In the genomic region with DNA sequence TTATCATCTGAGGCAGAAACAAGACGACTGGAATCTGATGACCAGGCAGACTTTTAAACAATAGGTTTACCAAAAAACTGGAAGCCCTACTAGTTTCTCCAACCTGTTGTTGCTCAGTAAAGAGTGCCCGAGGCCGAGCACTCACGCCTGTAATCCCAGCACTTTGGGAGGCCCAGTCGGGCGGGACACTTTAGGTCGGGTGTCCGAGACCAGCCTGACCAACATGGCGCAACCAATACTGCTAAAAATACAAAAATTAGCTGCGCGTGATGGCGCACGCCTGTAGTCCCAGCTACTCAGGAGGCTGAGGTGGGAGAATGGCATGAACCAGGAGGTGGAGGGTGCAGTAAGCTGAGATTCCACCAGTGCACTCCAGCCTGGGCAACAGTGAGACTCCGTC, we compare ENCODE assay signal across 8 cellular contexts. TPM values are rescaled to one million over a fixed set of nuclear protein-coding genes. Genes with fewer than 3 reads are reported as not detected.
DNase-seq lines count a peak whose midpoint lies in the region; ATAC-seq, FAIRE-seq and TF ChIP-seq lines count a peak whose summit lies in the region.

No MANE protein-coding gene starts in this region.

- ATAC-seq in activated CD8-positive, alpha-beta memory T cell treated with anti-CD3 and anti-CD28 coated beads, Interleukin-2, amount 10 ng/mL, durations not matched to agents 7 days and 5 days = no peak
- no peak for ATAC-seq in activated naive CD8-positive, alpha-beta T cell treated with anti-CD3 and anti-CD28 coated beads, Interleukin-2, amount 50 U/mL, for 24 hours

- H3K4me1 ChIP-seq in thyroid gland = peaks cover 11 to 21% of the 10 kb centered on the region in 2 donors

- CTCF ChIA-PET in activated CD8-positive, alpha-beta memory T cell treated with anti-CD3 and anti-CD28 coated beads, Interleukin-2, amount 10 ng/mL, durations not matched to agents 7 days and 5 days (lab: Charles Lee) = interaction anchor here (1.0 to 3.6 kb wide), 6 partner anchors 17 to 263 kb away, joined by 3 to 26 read pairs (median 11); a partner anchor contains a TSS

- no peak for DNase-seq in activated CD8-positive, alpha-beta memory T cell treated with anti-CD3 and anti-CD28 coated beads, Interleukin-2, amount 10 ng/mL, durations not matched to agents 7 days and 5 days
- no peak for DNase-seq in activated CD8-positive, alpha-beta memory T cell treated with anti-CD3 and anti-CD28 coated beads for 24 hours
- DNase-seq in activated naive CD8-positive, alpha-beta T cell treated with anti-CD3 and anti-CD28 coated beads, Interleukin-2, amount 50 U/mL, for 24 hours = no peak
- DNase-seq in kidney epithelial cell (ENCODE audit: low read depth) = no peak
- DNase-seq in thyroid gland = peak; percentile 24 to 45
- DNase-seq in NCI-H345 (lab: John Stamatoyannopoulos, UW) = no peak
- no peak for DNase-seq in AML-193 (lab: John Stamatoyannopoulos, UW)
- no peak for DNase-seq in HTR-8/SVneo (ENCODE audit: insufficient read length, low spot score)

- H3K27me3 Mint-ChIP-seq in activated CD8-positive, alpha-beta memory T cell treated with anti-CD3 and anti-CD28 coated beads, Interleukin-2, amount 10 ng/mL, durations not matched to agents 7 days and 5 days = no peaks in the 10 kb centered on the region
- H3K27me3 Mint-ChIP-seq in activated naive CD8-positive, alpha-beta T cell treated with anti-CD3 and anti-CD28 coated beads, Interleukin-2, amount 50 U/mL, for 24 hours = peaks cover 2% of the 10 kb centered on the region

- no peaks in the 10 kb centered on the region for H3K9me3 Mint-ChIP-seq in activated CD8-positive, alpha-beta memory T cell treated with anti-CD3 and anti-CD28 coated beads, Interleukin-2, amount 10 ng/mL, durations not matched to agents 7 days and 5 days (ENCODE audit: low read depth)
- no peaks in the 10 kb centered on the region for H3K9me3 Mint-ChIP-seq in activated naive CD8-positive, alpha-beta T cell treated with anti-CD3 and anti-CD28 coated beads, Interleukin-2, amount 50 U/mL, for 24 hours

- peaks cover 47% of the 10 kb centered on the region for H3K4me1 Mint-ChIP-seq in activated CD8-positive, alpha-beta memory T cell treated with anti-CD3 and anti-CD28 coated beads, Interleukin-2, amount 10 ng/mL, durations not matched to agents 7 days and 5 days
- H3K4me1 Mint-ChIP-seq in activated naive CD8-positive, alpha-beta T cell treated with anti-CD3 and anti-CD28 coated beads, Interleukin-2, amount 50 U/mL, for 24 hours = peaks cover 58% of the 10 kb centered on the region

- H3K4me3 Mint-ChIP-seq in activated CD8-positive, alpha-beta memory T cell treated with anti-CD3 and anti-CD28 coated beads, Interleukin-2, amount 10 ng/mL, durations not matched to agents 7 days and 5 days = peak overlapping the region; percentile 95
- peak overlapping the region; percentile 99 for H3K4me3 Mint-ChIP-seq in activated naive CD8-positive, alpha-beta T cell treated with anti-CD3 and anti-CD28 coated beads, Interleukin-2, amount 50 U/mL, for 24 hours

- H3K36me3 ChIP-seq in kidney epithelial cell (ENCODE audit: control insufficient read depth, insufficient read depth, low read length) (no peaks in the 10 kb centered on the region), thyroid gland (peaks cover 0 to 5% of the 10 kb centered on the region in 2 donors)

- no peak for TF ChIP-seq CTCF in kidney epithelial cell (IDR thresholded peaks at IDR 0.05; ENCODE audit: insufficient read depth, low read length, poor library complexity, severe bottlenecking)
- no peak for TF ChIP-seq CTCF in thyroid gland (IDR thresholded peaks at IDR 0.05)

- peaks cover 24% of the 10 kb centered on the region for H3K36me3 Mint-ChIP-seq in activated CD8-positive, alpha-beta memory T cell treated with anti-CD3 and anti-CD28 coated beads, Interleukin-2, amount 10 ng/mL, durations not matched to agents 7 days and 5 days
- peaks cover 39% of the 10 kb centered on the region for H3K36me3 Mint-ChIP-seq in activated naive CD8-positive, alpha-beta T cell treated with anti-CD3 and anti-CD28 coated beads, Interleukin-2, amount 50 U/mL, for 24 hours (ENCODE audit: low read depth)

- no peak for TF ChIP-seq POLR2A in thyroid gland (IDR thresholded peaks at IDR 0.05)

- no peak for FAIRE-seq in HTR-8/SVneo (lab: Jason Lieb, UNC)

- no peaks in the 10 kb centered on the region for H3K27me3 ChIP-seq in kidney epithelial cell (ENCODE audit: control insufficient read depth, insufficient read depth, low read length)
- no peaks in the 10 kb centered on the region for H3K27me3 ChIP-seq in thyroid gland

- 30 to 31% methylated on average over 14 of the region's 14 CpGs for WGBS in thyroid gland, 2 donors

- intact Hi-C loops in thyroid gland (cut with DNase I) = loop anchor here (10.0 kb wide), 2 partner anchors 268 to 378 kb away; a partner anchor contains a TSS

- H3K27ac Mint-ChIP-seq in activated CD8-positive, alpha-beta memory T cell treated with anti-CD3 and anti-CD28 coated beads, Interleukin-2, amount 10 ng/mL, durations not matched to agents 7 days and 5 days = peak overlapping the region; percentile 95
- peak overlapping the region; percentile 99 for H3K27ac Mint-ChIP-seq in activated naive CD8-positive, alpha-beta T cell treated with anti-CD3 and anti-CD28 coated beads, Interleukin-2, amount 50 U/mL, for 24 hours

- H3K27ac ChIP-seq in thyroid gland = peak overlapping the region; percentile 74 to 92 (median 88)

- no peaks in the 10 kb centered on the region for H3K9me3 ChIP-seq in thyroid gland

- peak overlapping the region; percentile 84 for H3K4me3 ChIP-seq in kidney epithelial cell (ENCODE audit: low read depth, low read length)
- peak overlapping the region; percentile 6 to 69 (median 63) for H3K4me3 ChIP-seq in thyroid gland (replicated peaks in 1 of 3)

RNA-seq across cellular contexts. Expression of a gene that starts 1.1 kb away (rescaled TPM):
- 1 to 10 TPM; 4.6 to 4.8 TPM for total RNA-seq in activated CD8-positive, alpha-beta memory T cell treated with anti-CD3 and anti-CD28 coated beads, Interleukin-2, amount 10 ng/mL, durations not matched to agents 7 days and 5 days
- 4.2 and 4.9 TPM in 2 replicates for total RNA-seq in kidney epithelial cell
- 10 to 100 TPM in 1 of 4 donors, 1 to 10 TPM in 3; 8.6 to 10.7 (median 9.3) TPM for total RNA-seq in thyroid gland

RNA-seq across cellular contexts. Expression of a gene that starts 33.0 kb away (rescaled TPM):
- 10 to 100 TPM; 51.3 to 63.9 TPM for total RNA-seq in activated CD8-positive, alpha-beta memory T cell treated with anti-CD3 and anti-CD28 coated beads, Interleukin-2, amount 10 ng/mL, durations not matched to agents 7 days and 5 days
- total RNA-seq in kidney epithelial cell (14.3 and 20.1 TPM in 2 replicates), thyroid gland (10 to 100 TPM; 32.0 to 41.0 (median 34.5) TPM)

RNA-seq across cellular contexts. Expression of a gene that starts 33.9 kb away (rescaled TPM):
- total RNA-seq in activated CD8-positive, alpha-beta memory T cell treated with anti-CD3 and anti-CD28 coated beads, Interleukin-2, amount 10 ng/mL, durations not matched to agents 7 days and 5 days = 10 to 100 TPM; 39.3 to 48.9 TPM
- 24.8 and 27.1 TPM in 2 replicates for total RNA-seq in kidney epithelial cell
- total RNA-seq in thyroid gland = 10 to 100 TPM; 20.6 to 25.1 (median 23.3) TPM

Comparison
In these comparisons a context has a peak if more than half of its experiments do, and no peak if none do; other contexts are left out.
1. DNase-seq: peak in thyroid gland (2 of 2); none in activated CD8-positive, alpha-beta memory T cell treated with anti-CD3 and anti-CD28 coated beads, Interleukin-2, amount 10 ng/mL, durations not matched to agents 7 days and 5 days (single experiment), activated CD8-positive, alpha-beta memory T cell treated with anti-CD3 and anti-CD28 coated beads for 24 hours (single experiment), activated naive CD8-positive, alpha-beta T cell treated with anti-CD3 and anti-CD28 coated beads, Interleukin-2, amount 50 U/mL, for 24 hours (single experiment), kidney epithelial cell (single experiment), NCI-H345 (single experiment), AML-193 (0 of 2) and HTR-8/SVneo (single experiment).